ENCODE assay signal across 1 cellular context in the genomic region with DNA sequence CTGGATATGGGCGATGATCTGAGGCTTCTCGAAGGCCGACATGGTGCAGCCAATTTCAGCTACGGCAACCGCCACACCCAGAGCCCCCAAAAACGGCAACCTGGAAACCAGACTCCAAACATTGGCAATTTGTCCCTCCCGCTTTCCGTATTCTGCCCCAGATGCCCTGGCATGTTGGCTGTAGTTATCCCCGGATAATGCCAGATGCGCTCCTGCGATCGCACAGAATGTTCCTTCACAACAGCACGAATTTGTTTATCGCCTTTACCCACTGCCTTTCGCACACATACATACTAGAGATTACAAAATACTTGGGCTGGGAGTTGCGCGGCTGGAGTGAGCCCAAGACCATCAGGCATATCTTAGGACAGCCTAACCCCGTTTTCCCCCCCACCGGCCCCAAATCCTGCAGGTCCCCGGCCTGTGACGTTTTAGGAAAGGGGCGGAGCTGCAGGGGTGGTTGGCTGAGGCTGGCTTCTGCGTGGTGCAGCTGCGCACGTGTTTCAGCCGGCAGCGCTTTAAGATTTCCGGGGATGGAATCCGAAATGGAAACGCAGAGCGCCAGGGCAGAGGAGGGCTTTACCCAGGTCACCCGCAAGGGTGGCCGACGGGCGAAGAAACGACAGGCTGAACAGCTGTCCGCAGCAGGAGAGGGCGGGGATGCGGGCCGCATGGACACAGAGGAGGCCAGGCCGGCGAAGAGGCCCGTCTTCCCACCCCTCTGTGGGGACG.
A peak's percentile ranks its signal among the peaks of the same experiment; 100 is the strongest.
TF ChIP-seq lines count a peak whose summit lies in the region.

A gene (plus strand): TSS at position 487 of the 732 bp plus-strand sequence. CDS start 47 bp downstream, at position 534.

TF ChIP-seq in K562, 482 proteins besides CTCF, POLR2A, EP300 and RAD21 (continued from another document and continues in another):
- TF ChIP-seq, protein P1, sequence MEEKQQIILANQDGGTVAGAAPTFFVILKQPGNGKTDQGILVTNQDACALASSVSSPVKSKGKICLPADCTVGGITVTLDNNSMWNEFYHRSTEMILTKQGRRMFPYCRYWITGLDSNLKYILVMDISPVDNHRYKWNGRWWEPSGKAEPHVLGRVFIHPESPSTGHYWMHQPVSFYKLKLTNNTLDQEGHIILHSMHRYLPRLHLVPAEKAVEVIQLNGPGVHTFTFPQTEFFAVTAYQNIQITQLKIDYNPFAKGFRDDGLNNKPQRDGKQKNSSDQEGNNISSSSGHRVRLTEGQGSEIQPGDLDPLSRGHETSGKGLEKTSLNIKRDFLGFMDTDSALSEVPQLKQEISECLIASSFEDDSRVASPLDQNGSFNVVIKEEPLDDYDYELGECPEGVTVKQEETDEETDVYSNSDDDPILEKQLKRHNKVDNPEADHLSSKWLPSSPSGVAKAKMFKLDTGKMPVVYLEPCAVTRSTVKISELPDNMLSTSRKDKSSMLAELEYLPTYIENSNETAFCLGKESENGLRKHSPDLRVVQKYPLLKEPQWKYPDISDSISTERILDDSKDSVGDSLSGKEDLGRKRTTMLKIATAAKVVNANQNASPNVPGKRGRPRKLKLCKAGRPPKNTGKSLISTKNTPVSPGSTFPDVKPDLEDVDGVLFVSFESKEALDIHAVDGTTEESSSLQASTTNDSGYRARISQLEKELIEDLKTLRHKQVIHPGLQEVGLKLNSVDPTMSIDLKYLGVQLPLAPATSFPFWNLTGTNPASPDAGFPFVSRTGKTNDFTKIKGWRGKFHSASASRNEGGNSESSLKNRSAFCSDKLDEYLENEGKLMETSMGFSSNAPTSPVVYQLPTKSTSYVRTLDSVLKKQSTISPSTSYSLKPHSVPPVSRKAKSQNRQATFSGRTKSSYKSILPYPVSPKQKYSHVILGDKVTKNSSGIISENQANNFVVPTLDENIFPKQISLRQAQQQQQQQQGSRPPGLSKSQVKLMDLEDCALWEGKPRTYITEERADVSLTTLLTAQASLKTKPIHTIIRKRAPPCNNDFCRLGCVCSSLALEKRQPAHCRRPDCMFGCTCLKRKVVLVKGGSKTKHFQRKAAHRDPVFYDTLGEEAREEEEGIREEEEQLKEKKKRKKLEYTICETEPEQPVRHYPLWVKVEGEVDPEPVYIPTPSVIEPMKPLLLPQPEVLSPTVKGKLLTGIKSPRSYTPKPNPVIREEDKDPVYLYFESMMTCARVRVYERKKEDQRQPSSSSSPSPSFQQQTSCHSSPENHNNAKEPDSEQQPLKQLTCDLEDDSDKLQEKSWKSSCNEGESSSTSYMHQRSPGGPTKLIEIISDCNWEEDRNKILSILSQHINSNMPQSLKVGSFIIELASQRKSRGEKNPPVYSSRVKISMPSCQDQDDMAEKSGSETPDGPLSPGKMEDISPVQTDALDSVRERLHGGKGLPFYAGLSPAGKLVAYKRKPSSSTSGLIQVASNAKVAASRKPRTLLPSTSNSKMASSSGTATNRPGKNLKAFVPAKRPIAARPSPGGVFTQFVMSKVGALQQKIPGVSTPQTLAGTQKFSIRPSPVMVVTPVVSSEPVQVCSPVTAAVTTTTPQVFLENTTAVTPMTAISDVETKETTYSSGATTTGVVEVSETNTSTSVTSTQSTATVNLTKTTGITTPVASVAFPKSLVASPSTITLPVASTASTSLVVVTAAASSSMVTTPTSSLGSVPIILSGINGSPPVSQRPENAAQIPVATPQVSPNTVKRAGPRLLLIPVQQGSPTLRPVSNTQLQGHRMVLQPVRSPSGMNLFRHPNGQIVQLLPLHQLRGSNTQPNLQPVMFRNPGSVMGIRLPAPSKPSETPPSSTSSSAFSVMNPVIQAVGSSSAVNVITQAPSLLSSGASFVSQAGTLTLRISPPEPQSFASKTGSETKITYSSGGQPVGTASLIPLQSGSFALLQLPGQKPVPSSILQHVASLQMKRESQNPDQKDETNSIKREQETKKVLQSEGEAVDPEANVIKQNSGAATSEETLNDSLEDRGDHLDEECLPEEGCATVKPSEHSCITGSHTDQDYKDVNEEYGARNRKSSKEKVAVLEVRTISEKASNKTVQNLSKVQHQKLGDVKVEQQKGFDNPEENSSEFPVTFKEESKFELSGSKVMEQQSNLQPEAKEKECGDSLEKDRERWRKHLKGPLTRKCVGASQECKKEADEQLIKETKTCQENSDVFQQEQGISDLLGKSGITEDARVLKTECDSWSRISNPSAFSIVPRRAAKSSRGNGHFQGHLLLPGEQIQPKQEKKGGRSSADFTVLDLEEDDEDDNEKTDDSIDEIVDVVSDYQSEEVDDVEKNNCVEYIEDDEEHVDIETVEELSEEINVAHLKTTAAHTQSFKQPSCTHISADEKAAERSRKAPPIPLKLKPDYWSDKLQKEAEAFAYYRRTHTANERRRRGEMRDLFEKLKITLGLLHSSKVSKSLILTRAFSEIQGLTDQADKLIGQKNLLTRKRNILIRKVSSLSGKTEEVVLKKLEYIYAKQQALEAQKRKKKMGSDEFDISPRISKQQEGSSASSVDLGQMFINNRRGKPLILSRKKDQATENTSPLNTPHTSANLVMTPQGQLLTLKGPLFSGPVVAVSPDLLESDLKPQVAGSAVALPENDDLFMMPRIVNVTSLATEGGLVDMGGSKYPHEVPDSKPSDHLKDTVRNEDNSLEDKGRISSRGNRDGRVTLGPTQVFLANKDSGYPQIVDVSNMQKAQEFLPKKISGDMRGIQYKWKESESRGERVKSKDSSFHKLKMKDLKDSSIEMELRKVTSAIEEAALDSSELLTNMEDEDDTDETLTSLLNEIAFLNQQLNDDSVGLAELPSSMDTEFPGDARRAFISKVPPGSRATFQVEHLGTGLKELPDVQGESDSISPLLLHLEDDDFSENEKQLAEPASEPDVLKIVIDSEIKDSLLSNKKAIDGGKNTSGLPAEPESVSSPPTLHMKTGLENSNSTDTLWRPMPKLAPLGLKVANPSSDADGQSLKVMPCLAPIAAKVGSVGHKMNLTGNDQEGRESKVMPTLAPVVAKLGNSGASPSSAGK (IDR thresholded peaks at IDR 0.05) = peak; percentile 80
- TF ChIP-seq CXXC5 (CRISPR knock-in tag; IDR thresholded peaks at IDR 0.05) (peak; percentile 85), RB1 (IDR thresholded peaks at IDR 0.05; ENCODE audit: low read depth) (peak; percentile 62), ATF1 (CRISPR knock-in tag; IDR thresholded peaks at IDR 0.05) (no peak), ATF1 (tag; IDR thresholded peaks at IDR 0.05) (peak; percentile 97), SUPT5H (IDR thresholded peaks at IDR 0.05) (peak; percentile 68), ZNF217 (CRISPR knock-in tag; IDR thresholded peaks at IDR 0.05) (no peak), MEF2A (IDR thresholded peaks at IDR 0.05; ENCODE audit: control insufficient read depth, low read depth, low read length) (no peak), TEAD2 (tag; IDR thresholded peaks at IDR 0.05) (peak; percentile 86), CTBP1 (IDR thresholded peaks at IDR 0.05; ENCODE audit: borderline replicate concordance) (peak; percentile 75; the same call in 1 of the 2 replicates), HNRNPL (IDR thresholded peaks at IDR 0.05; ENCODE audit: low read depth, low read length) (peak; percentile 94), ZKSCAN1 (IDR thresholded peaks at IDR 0.05; ENCODE audit: low read depth, low read length) (0 out of 2 replicates have a peak, but pooled peaks have one; percentile 16), SIN3B (IDR thresholded peaks at IDR 0.05; ENCODE audit: low read depth) (peak; percentile 64), KDM5B (IDR thresholded peaks at IDR 0.05; ENCODE audit: insufficient replicate concordance, low read depth, low read length) (peak; percentile 69), JUND (IDR thresholded peaks at IDR 0.05; ENCODE audit: borderline replicate concordance, low read depth, low read length) (peak; percentile 18; the same call in 1 of the 2 replicates), JUND (tag; IDR thresholded peaks at IDR 0.05; ENCODE audit: borderline replicate concordance, low read depth, low read length) (peak; percentile 37; the same call in 2 of the 3 replicates), TRIM24 (IDR thresholded peaks at IDR 0.05) (peak in 1 of 2 experiments; percentile 58; a peak in 2 of 4 replicates), FOXA3 (CRISPR knock-in tag; conservative IDR thresholded peaks at IDR 0.05 in 1 of 2, IDR thresholded peaks at IDR 0.05 in 1 of 2) (peak in 1 of 2 experiments; percentile 16; a peak in 1 of 4 replicates), MEF2D (tag; conservative IDR thresholded peaks at IDR 0.05; ENCODE audit: low read depth) (0 out of 2 replicates have a peak, but pooled peaks have one; percentile 33), NFE2 (IDR thresholded peaks at IDR 0.05; ENCODE audit: low read depth) (peak; percentile 98), PHF8 (IDR thresholded peaks at IDR 0.05; ENCODE audit: borderline replicate concordance, low read length) (peak; percentile 75; the same call in 1 of the 2 replicates), NONO (IDR thresholded peaks at IDR 0.05; ENCODE audit: low read depth in 2 of 2, low read length in 1 of 2) (no peak), POLR2AphosphoS5 (IDR thresholded peaks at IDR 0.05; ENCODE audit: control insufficient read depth, insufficient read depth, low read depth, low read length) (peak; percentile 28; the same call in 1 of the 2 replicates), GABPB1 (CRISPR knock-in tag; IDR thresholded peaks at IDR 0.05) (peak; percentile 37; the same call in 1 of the 2 replicates), RBM39 (optimal IDR thresholded peaks at IDR 0.05; ENCODE audit: low read depth, low read length) (no peak), SLC30A9 (CRISPR knock-in tag; IDR thresholded peaks at IDR 0.05) (no peak), PHF20 (IDR thresholded peaks at IDR 0.05; ENCODE audit: partially characterized antibody) (peak; percentile 73), MEIS2 (IDR thresholded peaks at IDR 0.05; ENCODE audit: partially characterized antibody) (peak; percentile 40)
- TF ChIP-seq, protein P2, sequence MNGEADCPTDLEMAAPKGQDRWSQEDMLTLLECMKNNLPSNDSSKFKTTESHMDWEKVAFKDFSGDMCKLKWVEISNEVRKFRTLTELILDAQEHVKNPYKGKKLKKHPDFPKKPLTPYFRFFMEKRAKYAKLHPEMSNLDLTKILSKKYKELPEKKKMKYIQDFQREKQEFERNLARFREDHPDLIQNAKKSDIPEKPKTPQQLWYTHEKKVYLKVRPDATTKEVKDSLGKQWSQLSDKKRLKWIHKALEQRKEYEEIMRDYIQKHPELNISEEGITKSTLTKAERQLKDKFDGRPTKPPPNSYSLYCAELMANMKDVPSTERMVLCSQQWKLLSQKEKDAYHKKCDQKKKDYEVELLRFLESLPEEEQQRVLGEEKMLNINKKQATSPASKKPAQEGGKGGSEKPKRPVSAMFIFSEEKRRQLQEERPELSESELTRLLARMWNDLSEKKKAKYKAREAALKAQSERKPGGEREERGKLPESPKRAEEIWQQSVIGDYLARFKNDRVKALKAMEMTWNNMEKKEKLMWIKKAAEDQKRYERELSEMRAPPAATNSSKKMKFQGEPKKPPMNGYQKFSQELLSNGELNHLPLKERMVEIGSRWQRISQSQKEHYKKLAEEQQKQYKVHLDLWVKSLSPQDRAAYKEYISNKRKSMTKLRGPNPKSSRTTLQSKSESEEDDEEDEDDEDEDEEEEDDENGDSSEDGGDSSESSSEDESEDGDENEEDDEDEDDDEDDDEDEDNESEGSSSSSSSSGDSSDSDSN (IDR thresholded peaks at IDR 0.05; ENCODE audit: borderline replicate concordance in 1 of 2, low read depth in 2 of 2, low read length in 2 of 2) = peak in 1 of 2 experiments; percentile 74; a peak in 1 of 4 replicates
- TF ChIP-seq, protein P3, sequence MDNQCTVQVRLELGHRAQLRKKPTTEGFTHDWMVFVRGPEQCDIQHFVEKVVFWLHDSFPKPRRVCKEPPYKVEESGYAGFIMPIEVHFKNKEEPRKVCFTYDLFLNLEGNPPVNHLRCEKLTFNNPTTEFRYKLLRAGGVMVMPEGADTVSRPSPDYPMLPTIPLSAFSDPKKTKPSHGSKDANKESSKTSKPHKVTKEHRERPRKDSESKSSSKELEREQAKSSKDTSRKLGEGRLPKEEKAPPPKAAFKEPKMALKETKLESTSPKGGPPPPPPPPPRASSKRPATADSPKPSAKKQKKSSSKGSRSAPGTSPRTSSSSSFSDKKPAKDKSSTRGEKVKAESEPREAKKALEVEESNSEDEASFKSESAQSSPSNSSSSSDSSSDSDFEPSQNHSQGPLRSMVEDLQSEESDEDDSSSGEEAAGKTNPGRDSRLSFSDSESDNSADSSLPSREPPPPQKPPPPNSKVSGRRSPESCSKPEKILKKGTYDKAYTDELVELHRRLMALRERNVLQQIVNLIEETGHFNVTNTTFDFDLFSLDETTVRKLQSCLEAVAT (IDR thresholded peaks at IDR 0.05) = 0 out of 4 replicates have a peak, but pooled peaks of 1 of the 2 experiments have one; percentile 19
- TF ChIP-seq, protein P4, sequence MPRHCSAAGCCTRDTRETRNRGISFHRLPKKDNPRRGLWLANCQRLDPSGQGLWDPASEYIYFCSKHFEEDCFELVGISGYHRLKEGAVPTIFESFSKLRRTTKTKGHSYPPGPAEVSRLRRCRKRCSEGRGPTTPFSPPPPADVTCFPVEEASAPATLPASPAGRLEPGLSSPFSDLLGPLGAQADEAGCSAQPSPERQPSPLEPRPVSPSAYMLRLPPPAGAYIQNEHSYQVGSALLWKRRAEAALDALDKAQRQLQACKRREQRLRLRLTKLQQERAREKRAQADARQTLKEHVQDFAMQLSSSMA (CRISPR knock-in tag; IDR thresholded peaks at IDR 0.05) = no peak
- TF ChIP-seq, protein P5, sequence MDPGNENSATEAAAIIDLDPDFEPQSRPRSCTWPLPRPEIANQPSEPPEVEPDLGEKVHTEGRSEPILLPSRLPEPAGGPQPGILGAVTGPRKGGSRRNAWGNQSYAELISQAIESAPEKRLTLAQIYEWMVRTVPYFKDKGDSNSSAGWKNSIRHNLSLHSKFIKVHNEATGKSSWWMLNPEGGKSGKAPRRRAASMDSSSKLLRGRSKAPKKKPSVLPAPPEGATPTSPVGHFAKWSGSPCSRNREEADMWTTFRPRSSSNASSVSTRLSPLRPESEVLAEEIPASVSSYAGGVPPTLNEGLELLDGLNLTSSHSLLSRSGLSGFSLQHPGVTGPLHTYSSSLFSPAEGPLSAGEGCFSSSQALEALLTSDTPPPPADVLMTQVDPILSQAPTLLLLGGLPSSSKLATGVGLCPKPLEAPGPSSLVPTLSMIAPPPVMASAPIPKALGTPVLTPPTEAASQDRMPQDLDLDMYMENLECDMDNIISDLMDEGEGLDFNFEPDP (CRISPR knock-in tag; IDR thresholded peaks at IDR 0.05) = no peak
